ENCODE assay signal across 28 cellular contexts in the genomic region with DNA sequence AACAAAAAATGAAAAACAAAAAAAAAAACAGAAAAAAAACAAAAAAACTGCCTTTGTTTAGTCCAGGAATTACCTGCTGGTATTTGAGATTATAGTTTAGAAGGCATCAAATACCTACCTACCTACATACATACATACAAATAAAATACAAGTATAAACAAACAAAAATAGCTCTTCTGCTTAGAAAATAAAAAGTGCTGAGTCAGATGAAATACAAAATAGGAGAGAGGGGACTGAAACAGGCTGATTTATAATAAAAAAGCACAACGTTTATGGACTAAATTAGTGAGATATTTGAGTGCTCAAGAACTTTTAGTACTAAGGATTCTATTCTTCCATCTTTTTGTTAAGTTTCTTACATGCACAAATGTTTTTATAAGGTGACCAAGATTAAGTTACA.
"Had no signal": no experiment of that assay in that cellular context is flagged by ENCODE, and none has a peak within 500 bp of the region (broad histone marks: within the 10 kb centered on the region; RNA-seq: fewer than 3 reads in every experiment).

No MANE protein-coding gene starts in this region.

- H3K79me2 ChIP-seq: parathyroid adenoma had no signal

- H3K27ac ChIP-seq: neural progenitor cell, ovary, parathyroid adenoma, psoas muscle, skin epidermis, spleen, suprapubic skin, testis, tibial artery, transverse colon, upper lobe of right lung, uterus had no signal

- H2AFZ ChIP-seq: neural progenitor cell, parathyroid adenoma had no signal

- ATAC-seq: natural killer cell; psoas muscle; right cardiac atrium; sciatic nerve; stimulated activated memory B cell treated with anti-CD40 and anti-IgM and Interleukin-4, amounts not matched to agents 10 μg/mL and 1 μg/mL and 100 μg/mL, for 72 hours; stimulated activated naive CD8-positive, alpha-beta T cell treated with anti-CD3 and anti-CD28 coated beads, Interleukin-15, amount 100 ng/mL, for 72 hours; stimulated activated naive CD8-positive, alpha-beta T cell treated with anti-CD3 and anti-CD28 coated beads, Interleukin-15, Interleukin-2, amounts not matched to agents 100 U/mL and 50 U/mL, for 24 hours; upper lobe of right lung had no signal

- H3K9me3 ChIP-seq: ovary, suprapubic skin, testis, tibial artery, upper lobe of right lung, uterus had no signal

- H3K9ac ChIP-seq: neural progenitor cell, parathyroid adenoma had no signal

- H3K27me3 ChIP-seq: neural progenitor cell, ovary, spleen, suprapubic skin, testis, tibial artery, transverse colon, upper lobe of right lung, uterus had no signal

- H3K4me3 ChIP-seq: neural progenitor cell, ovary, psoas muscle, skin epidermis, smooth muscle cell, spleen, suprapubic skin, testis, tibial artery, transverse colon, upper lobe of right lung, uterus had no signal

- H3K36me3 ChIP-seq: ovary, spleen, suprapubic skin, tibial artery, transverse colon, upper lobe of right lung, uterus had no signal

- DNase-seq: natural killer cell; occipital lobe; ovary; posterior cingulate gyrus; psoas muscle; right cardiac atrium; spleen; stimulated activated CD4-positive, alpha-beta T cell treated with anti-CD3 and anti-CD28 coated beads, Interleukin-12 subunit alpha, Interleukin-12 subunit beta, amount 100 ng/mL, for 4 hours; stimulated activated CD4-positive, alpha-beta T cell treated with anti-CD3 and anti-CD28 coated beads, Interleukin-1b, Interleukin-23, amount 100 ng/mL, for 48 hours; stimulated activated CD4-positive, alpha-beta T cell treated with anti-CD3 and anti-CD28 coated beads, Interleukin-4, amount 100 ng/mL, for 1 hour; stimulated activated CD4-positive, alpha-beta T cell treated with anti-CD3 and anti-CD28 coated beads, Interleukin-4, amount 100 ng/mL, for 4 hours; stimulated activated CD8-positive, alpha-beta memory T cell treated with anti-CD3 and anti-CD28 coated beads, Interleukin-4, amount 100 ng/mL, for 48 hours; stimulated activated naive CD4-positive, alpha-beta T cell; stimulated activated naive CD8-positive, alpha-beta T cell treated with anti-CD3 and anti-CD28 coated beads, Interleukin-15, amount 100 ng/mL, for 72 hours; stimulated activated naive CD8-positive, alpha-beta T cell treated with anti-CD3 and anti-CD28 coated beads, Interleukin-15, Interleukin-2, amounts not matched to agents 100 U/mL and 50 U/mL, for 24 hours; substantia nigra; testis; tibial artery; transverse colon; upper lobe of right lung; uterus had no signal

- H3K4me2 ChIP-seq: neural progenitor cell, smooth muscle cell had no signal

- H3K4me1 ChIP-seq: neural progenitor cell, parathyroid adenoma, psoas muscle, spleen, suprapubic skin, testis, tibial artery, transverse colon, upper lobe of right lung, uterus had no signal
